ENCODE assay signal across 8 cellular contexts in the genomic region with DNA sequence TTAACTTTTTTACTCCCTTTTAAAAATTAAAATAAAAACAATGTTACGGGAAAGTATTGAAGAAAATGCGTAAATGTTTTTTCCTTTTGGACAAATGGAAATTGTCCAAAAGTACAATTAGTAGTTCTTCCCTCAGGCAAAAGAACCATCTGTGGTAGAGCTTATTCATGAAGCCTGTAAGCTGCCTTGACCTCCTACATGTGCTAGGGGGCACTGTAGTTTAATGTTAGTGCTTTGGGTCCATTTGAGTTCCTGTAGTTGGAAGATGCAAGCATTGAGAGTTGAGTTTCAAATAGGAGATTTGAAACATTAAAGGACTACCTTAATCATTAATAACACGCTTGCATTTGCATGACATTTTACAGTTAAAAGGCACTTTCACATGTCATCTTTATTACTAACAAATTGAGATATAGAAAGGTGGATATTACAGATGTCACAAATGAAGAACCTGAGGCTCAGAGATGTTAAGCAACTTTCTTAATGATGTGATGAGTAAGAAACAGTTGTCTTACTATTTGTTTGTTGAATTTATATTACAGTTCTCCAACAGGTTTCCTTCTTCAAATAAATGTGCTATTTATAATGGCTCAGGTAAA. TPM values are rescaled to one million over a fixed set of nuclear protein-coding genes. Genes with fewer than 3 reads are reported as not detected.
DNase-seq lines count a peak whose midpoint lies in the region; TF ChIP-seq lines count a peak whose summit lies in the region.

No MANE protein-coding gene starts in this region.

- intact Hi-C loops in OCI-LY7 (cut with micrococcal nuclease; ENCODE audit: unreplicated experiment) = no loop called here
- intact Hi-C loops in ovary (cut with DNase I) = no loop called here

- CTCF ChIA-PET in OCI-LY7 (lab: Charles Lee; ENCODE audit: unreplicated experiment) = no interaction called here

- no peak for TF ChIP-seq EP300 in ovary (IDR thresholded peaks at IDR 0.05)

- H3K4me1 ChIP-seq in HAP-1 (peaks cover 5% of the 10 kb centered on the region; the same call in 1 of the 2 replicates), OCI-LY7 (ENCODE audit: insufficient read depth, low read length, poor library complexity, severe bottlenecking) (no peaks in the 10 kb centered on the region), ovary (ENCODE audit: insufficient read depth) (peaks cover 7% of the 10 kb centered on the region)

- H3K4me3 ChIP-seq in HAP-1 = no peak overlapping the region
- no peak overlapping the region for H3K4me3 ChIP-seq in OCI-LY7 (ENCODE audit: low read depth, low read length, poor library complexity, severe bottlenecking)
- no peak overlapping the region for H3K4me3 ChIP-seq in fibroblast of mammary gland (ENCODE audit: control insufficient read depth, low read depth, low read length)
- no peak overlapping the region for H3K4me3 ChIP-seq in ovary

- in situ Hi-C loops in HAP-1 (cut with MboI; ENCODE audit: low sequenced_read_pairs) = loop anchor here (10.0 kb wide), 1 partner anchor 132 kb away; no protein-coding TSS in a partner anchor

- peak; percentile 34 for DNase-seq in AG09319 (ENCODE audit: extremely low read depth, low read depth)
- peak; percentile 48 to 61 for DNase-seq in HAP-1 (ENCODE audit: low spot score in 2 of 2)
- DNase-seq in OCI-LY7 (ENCODE audit: low spot score) = peak; percentile 18
- DNase-seq in fibroblast of mammary gland (ENCODE audit: low read depth) = peak; percentile 85
- peak; percentile 60 for DNase-seq in retina
- DNase-seq in T-helper 9 cell = no peak
- DNase-seq in ovary = no peak
- DNase-seq in COR-L47 (lab: John Stamatoyannopoulos, UW) = no peak

- H3K9me2 ChIP-seq in OCI-LY7 (ENCODE audit: insufficient read depth, low read length) = no peaks in the 10 kb centered on the region

- no peak overlapping the region for H3K27ac ChIP-seq in OCI-LY7 (ENCODE audit: low read depth, low read length, poor library complexity, severe bottlenecking)
- no peak overlapping the region for H3K27ac ChIP-seq in ovary

- H4K20me1 ChIP-seq in OCI-LY7 (ENCODE audit: insufficient read depth, low read length) = no peaks in the 10 kb centered on the region

- BruUV-seq in OCI-LY7 (replicated peaks; lab: Mats Ljungman, UMichigan) = no TSS peak

- no peak overlapping the region for H3K4me2 ChIP-seq in OCI-LY7 (ENCODE audit: low read length)

- no peaks in the 10 kb centered on the region for H3K79me2 ChIP-seq in OCI-LY7 (ENCODE audit: insufficient read depth, low read depth, low read length)

- no peaks in the 10 kb centered on the region for H3K27me3 ChIP-seq in HAP-1 (ENCODE audit: low read depth)
- no peaks in the 10 kb centered on the region for H3K27me3 ChIP-seq in ovary

- 26 to 42% (median 30%) methylated on average over 3 of the region's 3 CpGs for WGBS in ovary, 3 donors

- H3K36me3 ChIP-seq in HAP-1 (replicated peaks) = no peaks in the 10 kb centered on the region
- no peaks in the 10 kb centered on the region for H3K36me3 ChIP-seq in OCI-LY7 (ENCODE audit: insufficient read depth, low read length)
- H3K36me3 ChIP-seq in ovary = no peaks in the 10 kb centered on the region

- TF ChIP-seq POLR2A in ovary (IDR thresholded peaks at IDR 0.05) = no peak

- peak; percentile 68 for TF ChIP-seq CTCF in AG09319 (IDR thresholded peaks at IDR 0.05; ENCODE audit: low read depth, low read length)
- TF ChIP-seq CTCF in OCI-LY7 (conservative IDR thresholded peaks at IDR 0.05; ENCODE audit: low read length) = peak; percentile 73
- peak; percentile 87 for TF ChIP-seq CTCF in fibroblast of mammary gland (conservative IDR thresholded peaks at IDR 0.05; ENCODE audit: control insufficient read depth, insufficient read depth, low read depth, low read length)
- no peak for TF ChIP-seq CTCF in ovary (IDR thresholded peaks at IDR 0.05)

- POLR2A ChIA-PET in OCI-LY7 (lab: Charles Lee) = interaction anchor here (0.6 kb wide), 1 partner anchor 1828 kb away, joined by 3 read pairs; no protein-coding TSS in a partner anchor

- no peak overlapping the region for H2AFZ ChIP-seq in OCI-LY7 (ENCODE audit: low read length)

- H3K9me3 ChIP-seq in HAP-1 (no peaks in the 10 kb centered on the region), OCI-LY7 (ENCODE audit: low read length) (no peaks in the 10 kb centered on the region), ovary (no peaks in the 10 kb centered on the region)

RNA-seq across cellular contexts. Expression of a gene that starts 1.8 kb away (rescaled TPM):
- 0.13 TPM in 1 of 2 replicates, not detected in the other for total RNA-seq in OCI-LY7 (2014; rRNA removed; shearing (Covaris generic))
- total RNA-seq in OCI-LY7 (2022) (not detected in 2 replicates), ovary (1 to 10 TPM in 5 of 7 donors, under 1 TPM in 2; 0.33 to 4.4 (median 2.6) TPM)
- polyA plus RNA-seq in ovary = 1 to 10 TPM in 1 of 2 donors, under 1 TPM in 1; 0.77 to 9.3 TPM

Comparison
In these comparisons a context has a peak if more than half of its experiments do, and no peak if none do; other contexts are left out.
1. DNase-seq: peak in AG09319 (single experiment), HAP-1 (2 of 2), OCI-LY7 (single experiment), fibroblast of mammary gland (single experiment) and retina (single experiment); none in T-helper 9 cell (single experiment), ovary (0 of 5) and COR-L47 (single experiment).
2. CTCF ChIP-seq: peak in AG09319 (single experiment), OCI-LY7 (single experiment) and fibroblast of mammary gland (single experiment); none in ovary (0 of 3).